12 cellular contexts compared by ENCODE assay signal in the genomic region with DNA sequence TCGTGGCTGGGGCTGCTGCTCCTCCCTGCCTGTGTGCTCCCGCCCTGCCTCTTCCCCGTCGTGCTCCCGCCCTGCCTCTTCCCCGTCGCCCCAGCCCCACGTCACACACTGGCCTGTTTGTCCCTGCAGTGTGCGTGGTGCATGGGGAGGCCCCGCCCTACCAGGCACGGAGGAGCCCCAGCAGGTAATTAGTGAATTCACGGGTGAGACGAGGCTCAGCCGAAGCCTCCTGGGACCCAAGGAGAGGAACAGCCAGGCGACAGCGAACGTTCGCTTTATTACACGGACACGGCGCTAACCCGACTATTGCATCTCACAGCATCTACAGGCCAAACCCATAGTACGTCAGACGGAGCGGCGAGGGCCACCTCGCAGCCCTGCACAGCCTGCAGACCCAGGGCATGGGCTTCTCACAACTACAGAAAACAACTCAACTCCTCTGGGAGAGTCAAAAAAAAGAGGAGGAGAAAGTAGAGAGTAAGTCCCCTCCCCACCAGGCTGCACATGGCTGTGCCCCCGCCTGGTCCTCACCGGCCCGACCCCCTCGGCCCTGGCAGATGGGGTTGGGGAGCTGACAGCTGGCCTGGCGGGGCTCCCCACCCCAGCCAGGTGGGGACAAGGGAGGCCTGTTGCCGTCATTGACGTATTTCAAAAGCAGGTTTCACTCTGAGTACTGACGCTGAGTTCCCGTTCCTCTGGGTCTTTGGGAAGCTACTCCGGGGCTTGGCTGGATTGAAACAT. TPM values are rescaled to one million over a fixed set of nuclear protein-coding genes. Genes with fewer than 3 reads are reported as not detected.
DNase-seq lines count a peak whose midpoint lies in the region; ATAC-seq and TF ChIP-seq lines count a peak whose summit lies in the region.
"Had no signal": no experiment of that assay in that cellular context is flagged by ENCODE, and none has a peak within 500 bp of the region (broad histone marks: within the 10 kb centered on the region; RNA-seq: fewer than 3 reads in every experiment).

No MANE protein-coding gene starts in this region.

- intact Hi-C loops in colonic mucosa (cut with DNase I), result no loop called here

- no peaks in the 10 kb centered on the region for H3K36me3 Mint-ChIP-seq in activated naive CD4-positive, alpha-beta T cell treated with anti-CD3 and anti-CD28 coated beads, Interleukin-2, amount 50 U/mL, for 72 hours
- peaks cover 6% of the 10 kb centered on the region for H3K36me3 Mint-ChIP-seq in central memory CD8-positive, alpha-beta T cell (ENCODE audit: insufficient read depth)
- peaks cover 11 to 19% of the 10 kb centered on the region in 2 donors for H3K36me3 Mint-ChIP-seq in stimulated activated naive B cell treated with anti-CD40 and anti-IgM and Interleukin-4, amounts not matched to agents 10 μg/mL and 1 μg/mL and 100 μg/mL, for 72 hours
- H3K36me3 Mint-ChIP-seq in osteocyte (ENCODE audit: unreplicated experiment), result no peaks in the 10 kb centered on the region

- H3K4me1 Mint-ChIP-seq in central memory CD8-positive, alpha-beta T cell, result no peaks in the 10 kb centered on the region
- H3K4me1 Mint-ChIP-seq in stimulated activated naive B cell treated with anti-CD40 and anti-IgM and Interleukin-4, amounts not matched to agents 10 μg/mL and 1 μg/mL and 100 μg/mL, for 72 hours, result peaks cover 12 to 34% of the 10 kb centered on the region in 2 donors
- no peaks in the 10 kb centered on the region for H3K4me1 Mint-ChIP-seq in osteocyte (ENCODE audit: unreplicated experiment)

- DNase-seq in activated naive CD4-positive, alpha-beta T cell treated with anti-CD3 and anti-CD28 coated beads, Interleukin-2, amount 50 U/mL, for 72 hours (ENCODE audit: low spot score in 2 of 2), result no peak
- DNase-seq in activated naive CD4-positive, alpha-beta T cell treated with Interleukin-2 at 50 U/mL for 16 hours, result no peak
- DNase-seq in NCI-H1694 (lab: John Stamatoyannopoulos, UW) (peak; percentile 79), NCI-H128 (lab: John Stamatoyannopoulos, UW; ENCODE audit: unreplicated experiment) (no peak), osteocyte (ENCODE audit: extremely low spot score, unreplicated experiment) (no peak), colonic mucosa (no peak)
- no peak for DNase-seq in central memory CD8-positive, alpha-beta T cell (ENCODE audit: low spot score in 2 of 2)
- DNase-seq in stimulated activated naive B cell treated with anti-CD40 and anti-IgM and Interleukin-4, amounts not matched to agents 10 μg/mL and 1 μg/mL and 100 μg/mL, for 72 hours, result peak; percentile 28
- DNase-seq: body of pancreas, erythroblast had no signal

- no peaks in the 10 kb centered on the region for H3K9me3 Mint-ChIP-seq in activated naive CD4-positive, alpha-beta T cell treated with anti-CD3 and anti-CD28 coated beads, Interleukin-2, amount 50 U/mL, for 72 hours
- H3K9me3 Mint-ChIP-seq in central memory CD8-positive, alpha-beta T cell, result no peaks in the 10 kb centered on the region
- H3K9me3 Mint-ChIP-seq in stimulated activated naive B cell treated with anti-CD40 and anti-IgM and Interleukin-4, amounts not matched to agents 10 μg/mL and 1 μg/mL and 100 μg/mL, for 72 hours, result no peaks in the 10 kb centered on the region
- H3K9me3 Mint-ChIP-seq in osteocyte (ENCODE audit: unreplicated experiment), result no peaks in the 10 kb centered on the region
- H3K9me3 Mint-ChIP-seq: nephron; stimulated activated naive CD8-positive, alpha-beta T cell treated with anti-CD3 and anti-CD28 coated beads, Interleukin-15, Interleukin-2, amounts not matched to agents 100 ng/mL and 50 ng/mL, for 24 hours had no signal

- no peak overlapping the region for H3K27ac Mint-ChIP-seq in activated naive CD4-positive, alpha-beta T cell treated with anti-CD3 and anti-CD28 coated beads, Interleukin-2, amount 50 U/mL, for 72 hours
- no peak overlapping the region for H3K27ac Mint-ChIP-seq in central memory CD8-positive, alpha-beta T cell (ENCODE audit: low read depth)
- peak overlapping the region; percentile 87 for H3K27ac Mint-ChIP-seq in stimulated activated naive B cell treated with anti-CD40 and anti-IgM and Interleukin-4, amounts not matched to agents 10 μg/mL and 1 μg/mL and 100 μg/mL, for 72 hours
- no peak overlapping the region for H3K27ac Mint-ChIP-seq in osteocyte (ENCODE audit: unreplicated experiment)
- H3K27ac Mint-ChIP-seq: nephron; stimulated activated naive CD8-positive, alpha-beta T cell treated with anti-CD3 and anti-CD28 coated beads, Interleukin-15, Interleukin-2, amounts not matched to agents 100 ng/mL and 50 ng/mL, for 24 hours had no signal

- H3K4me1 ChIP-seq in colonic mucosa, result no peaks in the 10 kb centered on the region

- H3K9ac ChIP-seq in colonic mucosa (ENCODE audit: low read depth in 2 of 2, low read length in 2 of 2), result peak overlapping the region in 1 of 2 donors; percentile 56

- peak; percentile 46 to 72 for ATAC-seq in activated naive CD4-positive, alpha-beta T cell treated with anti-CD3 and anti-CD28 coated beads, Interleukin-2, amount 50 U/mL, for 72 hours
- ATAC-seq in central memory CD8-positive, alpha-beta T cell (replicated peaks; ENCODE audit: extremely low read depth, poor library complexity, severe bottlenecking), result peak; percentile 24
- ATAC-seq in stimulated activated naive B cell treated with anti-CD40 and anti-IgM and Interleukin-4, amounts not matched to agents 10 μg/mL and 1 μg/mL and 100 μg/mL, for 72 hours (replicated peaks), result peak; percentile 66 to 70

- H3K4me3 ChIP-seq in colonic mucosa, result no peak overlapping the region
- H3K4me3 ChIP-seq: body of pancreas had no signal

- H3K9me3 ChIP-seq in colonic mucosa, result no peaks in the 10 kb centered on the region
- H3K9me3 ChIP-seq: body of pancreas had no signal

- H3K27me3 ChIP-seq in colonic mucosa, result peaks cover 11% of the 10 kb centered on the region
- H3K27me3 ChIP-seq: body of pancreas had no signal

- TF ChIP-seq CTCF in osteocyte (IDR thresholded peaks at IDR 0.05), result no peak
- no peak for TF ChIP-seq CTCF in colonic mucosa (IDR thresholded peaks at IDR 0.05)

- H3K27ac ChIP-seq in colonic mucosa, result no peak overlapping the region
- H3K27ac ChIP-seq: body of pancreas had no signal

- no peak overlapping the region for H3K4me3 Mint-ChIP-seq in central memory CD8-positive, alpha-beta T cell
- peak overlapping the region; percentile 50 to 53 for H3K4me3 Mint-ChIP-seq in stimulated activated naive B cell treated with anti-CD40 and anti-IgM and Interleukin-4, amounts not matched to agents 10 μg/mL and 1 μg/mL and 100 μg/mL, for 72 hours
- H3K4me3 Mint-ChIP-seq in osteocyte (ENCODE audit: unreplicated experiment), result no peak overlapping the region
- H3K4me3 Mint-ChIP-seq: nephron; stimulated activated naive CD8-positive, alpha-beta T cell treated with anti-CD3 and anti-CD28 coated beads, Interleukin-15, Interleukin-2, amounts not matched to agents 100 ng/mL and 50 ng/mL, for 24 hours had no signal

- H3K36me3 ChIP-seq in colonic mucosa, result no peaks in the 10 kb centered on the region

- H3K27me3 Mint-ChIP-seq in central memory CD8-positive, alpha-beta T cell, result peaks cover 27% of the 10 kb centered on the region
- H3K27me3 Mint-ChIP-seq in stimulated activated naive B cell treated with anti-CD40 and anti-IgM and Interleukin-4, amounts not matched to agents 10 μg/mL and 1 μg/mL and 100 μg/mL, for 72 hours, result peaks cover 16 to 25% of the 10 kb centered on the region in 2 donors
- H3K27me3 Mint-ChIP-seq in osteocyte (ENCODE audit: unreplicated experiment), result peaks cover 17% of the 10 kb centered on the region

RNA-seq across cellular contexts. Expression of gene PABPN1L, which starts 4.3 kb away (rescaled TPM):
- total RNA-seq in activated naive CD4-positive, alpha-beta T cell treated with anti-CD3 and anti-CD28 coated beads, Interleukin-2, amount 50 U/mL, for 72 hours, result not detected
- total RNA-seq in osteocyte (not detected in 2 replicates), colonic mucosa (not detected)
- total RNA-seq: body of pancreas had no signal

RNA-seq across cellular contexts. Expression of gene TRAPPC2L, which starts 13.9 kb away (rescaled TPM):
- 10 to 100 TPM; 36.0 to 63.5 TPM for total RNA-seq in activated naive CD4-positive, alpha-beta T cell treated with anti-CD3 and anti-CD28 coated beads, Interleukin-2, amount 50 U/mL, for 72 hours
- total RNA-seq in osteocyte (71.7 and 74.0 TPM in 2 replicates), colonic mucosa (10 to 100 TPM; 33.8 to 57.3 TPM)

RNA-seq across cellular contexts. Expression of gene GALNS, which starts 14.0 kb away (rescaled TPM):
- total RNA-seq in activated naive CD4-positive, alpha-beta T cell treated with anti-CD3 and anti-CD28 coated beads, Interleukin-2, amount 50 U/mL, for 72 hours, result 10 to 100 TPM; 29.3 to 50.3 TPM
- total RNA-seq in osteocyte, result 47.0 and 51.5 TPM in 2 replicates
- total RNA-seq in colonic mucosa, result 10 to 100 TPM; 22.8 to 44.5 TPM

RNA-seq across cellular contexts. Expression of gene APRT, which starts 59.0 kb away (rescaled TPM):
- total RNA-seq in activated naive CD4-positive, alpha-beta T cell treated with anti-CD3 and anti-CD28 coated beads, Interleukin-2, amount 50 U/mL, for 72 hours, result 100 to 1,000 TPM; 145 to 168 TPM
- 77.1 and 83.9 TPM in 2 replicates for total RNA-seq in osteocyte
- total RNA-seq in colonic mucosa, result 100 to 1,000 TPM; 103 to 273 TPM

Comparison
In these comparisons a context has a peak if more than half of its experiments do, and no peak if none do; other contexts are left out.
1. DNase-seq: peak in NCI-H1694 (single experiment) and stimulated activated naive B cell treated with anti-CD40 and anti-IgM and Interleukin-4, amounts not matched to agents 10 μg/mL and 1 μg/mL and 100 μg/mL, for 72 hours (single experiment); none in activated naive CD4-positive, alpha-beta T cell treated with anti-CD3 and anti-CD28 coated beads, Interleukin-2, amount 50 U/mL, for 72 hours (0 of 2), activated naive CD4-positive, alpha-beta T cell treated with Interleukin-2 at 50 U/mL for 16 hours (single experiment), central memory CD8-positive, alpha-beta T cell (0 of 2), NCI-H128 (single experiment), osteocyte (single experiment) and colonic mucosa (single experiment).
2. H3K4me3 Mint-ChIP-seq: peak in stimulated activated naive B cell treated with anti-CD40 and anti-IgM and Interleukin-4, amounts not matched to agents 10 μg/mL and 1 μg/mL and 100 μg/mL, for 72 hours (2 of 2); none in central memory CD8-positive, alpha-beta T cell (single experiment) and osteocyte (single experiment).
3. Peak in every context shown above with its lines, with median percentiles within 50 percentile points of each other: ATAC-seq.